18 cellular contexts compared by ENCODE assay signal in genomic region chr3:18126772-18127171, GRCh38.
A peak's percentile ranks its signal among the peaks of the same experiment; 100 is the strongest.
DNase-seq lines count a peak whose midpoint lies in the region; ATAC-seq and TF ChIP-seq lines count a peak whose summit lies in the region.
"Had no signal": no experiment of that assay in that cellular context is flagged by ENCODE, and none has a peak within 500 bp of the region (broad histone marks: within the 10 kb centered on the region; RNA-seq: fewer than 3 reads in every experiment).

No MANE protein-coding gene starts in this region.

- ATAC-seq in SK-N-SH treated with all-trans-retinoic acid at 6 μM for 48 hours (peak; percentile 45; the same call in 1 of the 3 replicates), naive B cell (ENCODE audit: low read depth in 2 of 2) (no peak), GM19452 (IDR thresholded peaks at IDR 0.05; ENCODE audit: unreplicated experiment) (no peak), GM21825 (IDR thresholded peaks at IDR 0.05; ENCODE audit: unreplicated experiment) (no peak)
- ATAC-seq: A549; CD8-positive, alpha-beta T cell; HepG2; K562; PC-3 had no signal

- peak; percentile 64 for DNase-seq in BE2C
- no peak for DNase-seq in naive B cell
- no peak for DNase-seq in NCI-H2196 (lab: John Stamatoyannopoulos, UW; ENCODE audit: unreplicated experiment)
- DNase-seq: CD8-positive, alpha-beta T cell; H9; NCI-H1092 treated with DMSO at 0.1 percent for 48 hours; NCI-H1436 treated with DMSO at 0.1 percent for 48 hours; NCI-H1930; NCI-H524 treated with DMSO at 0.1 percent for 48 hours; PC-3; Right ventricle myocardium superior had no signal

- peaks cover 0 to 4% (median 0%) of the 10 kb centered on the region in 3 donors for H3K27me3 Mint-ChIP-seq in naive B cell

- no peaks in the 10 kb centered on the region; the same call in 1 of the 2 replicates for H3K4me1 ChIP-seq in BE2C

- H3K9me3 ChIP-seq in BE2C (no peaks in the 10 kb centered on the region), KOPT-K1 (ENCODE audit: insufficient read depth, low read length, poor library complexity, severe bottlenecking) (no peaks in the 10 kb centered on the region)
- H3K9me3 ChIP-seq: A549 had no signal

- no peaks in the 10 kb centered on the region for H3K36me3 Mint-ChIP-seq in naive B cell
- H3K36me3 Mint-ChIP-seq: CD8-positive, alpha-beta T cell had no signal

- peak overlapping the region in 5 of 8 donors; percentile 51 to 87 (median 76) for H3K4me3 Mint-ChIP-seq in naive B cell
- H3K4me3 Mint-ChIP-seq: CD8-positive, alpha-beta T cell; H9 had no signal

- H3K27me3 ChIP-seq in BE2C: no peaks in the 10 kb centered on the region

- no peak overlapping the region for H3K4me3 ChIP-seq in BE2C (ENCODE audit: low read depth, low read length)
- H3K4me3 ChIP-seq: A549, K562 had no signal

- peaks cover 0 to 4% (median 0%) of the 10 kb centered on the region in 7 donors for H3K9me3 Mint-ChIP-seq in naive B cell
- H3K9me3 Mint-ChIP-seq: CD8-positive, alpha-beta T cell; H9 had no signal

- peak overlapping the region; percentile 56 for H3K27ac ChIP-seq in KOPT-K1 (ENCODE audit: low read depth, low read length, poor library complexity, severe bottlenecking)
- H3K27ac ChIP-seq: A549 had no signal

- peaks cover 28 to 30% (median 30%) of the 10 kb centered on the region in 3 donors for H3K4me1 Mint-ChIP-seq in naive B cell

- H3K27ac Mint-ChIP-seq in naive B cell: peak overlapping the region in 5 of 6 donors; percentile 78 to 99 (median 95)
- H3K27ac Mint-ChIP-seq: CD8-positive, alpha-beta T cell; H9 had no signal

- no peak for TF ChIP-seq CTCF in BE2C (IDR thresholded peaks at IDR 0.05; ENCODE audit: low read depth, low read length)

- H3K36me3 ChIP-seq in BE2C (no peaks in the 10 kb centered on the region), KOPT-K1 (ENCODE audit: insufficient read depth, low read length) (peaks cover 37% of the 10 kb centered on the region)

TF ChIP-seq in SK-N-SH treated with all-trans-retinoic acid at 6 μM for 48 hours, 23 proteins besides CTCF, POLR2A, EP300 and RAD21:
- peak; percentile 44; the same call in 1 of the 2 replicates for TF ChIP-seq ZNF70 (CRISPR knock-in tag; IDR thresholded peaks at IDR 0.05)
- TF ChIP-seq TSHZ2 (CRISPR knock-in tag; IDR thresholded peaks at IDR 0.05): peak; percentile 83
- TF ChIP-seq RARB (CRISPR knock-in tag; IDR thresholded peaks at IDR 0.05): no peak
- no peak for TF ChIP-seq ISL1 (CRISPR knock-in tag; IDR thresholded peaks at IDR 0.05)
- peak; percentile 81 for TF ChIP-seq TCF4 (CRISPR knock-in tag; IDR thresholded peaks at IDR 0.05; ENCODE audit: borderline replicate concordance)
